Comparison of ENCODE assay signal across 12 cellular contexts in genomic region chr16:46886764-46887523, GRCh38. TPM values are rescaled to one million over a fixed set of nuclear protein-coding genes. Genes with fewer than 3 reads are reported as not detected.
DNase-seq lines count a peak whose midpoint lies in the region; ATAC-seq and TF ChIP-seq lines count a peak whose summit lies in the region.
"Had no signal": no experiment of that assay in that cellular context is flagged by ENCODE, and none has a peak within 500 bp of the region (broad histone marks: within the 10 kb centered on the region; RNA-seq: fewer than 3 reads in every experiment).

No MANE protein-coding gene starts in this region.

- peak overlapping the region; percentile 73 for H3K27ac Mint-ChIP-seq in Calu3 (ENCODE audit: unreplicated experiment)
- H3K27ac Mint-ChIP-seq: activated CD8-positive, alpha-beta T cell treated with anti-CD3 and anti-CD28 coated beads, Interleukin-2, amount 10 ng/mL, durations not matched to agents 7 days and 5 days had no signal

- peaks cover 58% of the 10 kb centered on the region for H3K4me1 Mint-ChIP-seq in Calu3 (ENCODE audit: low read depth, unreplicated experiment)

- TF ChIP-seq CTCF in Calu3 (IDR thresholded peaks at IDR 0.05; ENCODE audit: unreplicated experiment) (no peak), psoas muscle (IDR thresholded peaks at IDR 0.05) (no peak)

- ATAC-seq in psoas muscle (no peak), GM18519 (IDR thresholded peaks at IDR 0.05; ENCODE audit: low FRiP score, unreplicated experiment) (no peak)
- no peak for ATAC-seq in stimulated activated naive CD8-positive, alpha-beta T cell treated with anti-CD3 and anti-CD28 coated beads, Interleukin-15, Interleukin-2, amounts not matched to agents 100 U/mL and 50 U/mL, for 24 hours
- ATAC-seq: activated CD8-positive, alpha-beta T cell treated with anti-CD3 and anti-CD28 coated beads, Interleukin-2, amount 10 ng/mL, durations not matched to agents 7 days and 5 days had no signal

- 50 to 67% (median 67%) methylated on average over 16 of the region's 16 CpGs for WGBS in psoas muscle, 3 donors

- H3K4me1 ChIP-seq in adipocyte (ENCODE audit: control insufficient read depth, insufficient read depth, low read length) (peaks cover 66% of the 10 kb centered on the region), iPS-20b (ENCODE audit: insufficient read depth, low read length) (peaks cover 30% of the 10 kb centered on the region), psoas muscle (peaks cover 36% of the 10 kb centered on the region)

- no peaks in the 10 kb centered on the region for H3K27me3 Mint-ChIP-seq in Calu3 (ENCODE audit: unreplicated experiment)

- H3K27ac ChIP-seq in iPS-20b (ENCODE audit: low read length) (no peak overlapping the region), psoas muscle (peak overlapping the region; percentile 86)

- H3K9me3 ChIP-seq in adipocyte (ENCODE audit: control insufficient read depth, low read length): no peaks in the 10 kb centered on the region
- no peaks in the 10 kb centered on the region for H3K9me3 ChIP-seq in iPS-20b (ENCODE audit: insufficient read depth, low read depth, low read length)
- no peaks in the 10 kb centered on the region for H3K9me3 ChIP-seq in psoas muscle
- H3K9me3 ChIP-seq: heart left ventricle had no signal

- DNase-seq in Calu3 (no peak), adipocyte (ENCODE audit: low read depth) (no peak), psoas muscle (no peak), H4 (ENCODE audit: low spot score) (no peak), D341Med (ENCODE audit: low spot score) (no peak)
- no peak for DNase-seq in stimulated activated naive CD8-positive, alpha-beta T cell treated with anti-CD3 and anti-CD28 coated beads, Interleukin-15, Interleukin-2, amounts not matched to agents 100 U/mL and 50 U/mL, for 24 hours
- DNase-seq: activated CD8-positive, alpha-beta T cell treated with anti-CD3 and anti-CD28 coated beads, Interleukin-2, amount 10 ng/mL, durations not matched to agents 7 days and 5 days; activated effector memory CD4-positive, alpha-beta T cell treated with Interleukin-2 at 50 U/mL for 16 hours; NCI-H2081 treated with DMSO at 0.1 percent for 48 hours had no signal

- H3K36me3 Mint-ChIP-seq in Calu3 (ENCODE audit: insufficient read depth, unreplicated experiment): peaks cover 61% of the 10 kb centered on the region

- H3K4me3 ChIP-seq in adipocyte (ENCODE audit: low read length) (peak overlapping the region; percentile 92), iPS-20b (ENCODE audit: low read length) (peak overlapping the region; percentile 92; the same call in 1 of the 2 replicates), psoas muscle (peak overlapping the region; percentile 38)

- CTCF ChIA-PET in Calu3 (lab: Charles Lee): interaction anchor here (0.6 to 2.7 kb wide), 3 partner anchors 33 to 1606 kb away, joined by 3 to 10 read pairs (median 3); no protein-coding TSS in a partner anchor

- BruUV-seq in Calu3 (replicated peaks; lab: Mats Ljungman, UMichigan): no TSS peak

- peak overlapping the region; percentile 93 for H3K9ac ChIP-seq in adipocyte (ENCODE audit: low read length)
- peak overlapping the region; percentile 81; the same call in 1 of the 2 replicates for H3K9ac ChIP-seq in iPS-20b (ENCODE audit: low read depth, low read length)

- H3K27me3 ChIP-seq in adipocyte (replicated peaks; ENCODE audit: control insufficient read depth, insufficient read depth, low read length) (no peaks in the 10 kb centered on the region), iPS-20b (ENCODE audit: insufficient read depth, low read length) (peaks cover 9% of the 10 kb centered on the region; the same call in 1 of the 2 replicates), psoas muscle (ENCODE audit: insufficient read depth in 3 of 3, low read length in 2 of 3) (no peaks in the 10 kb centered on the region)
- H3K27me3 ChIP-seq: heart left ventricle had no signal

- peak overlapping the region; percentile 82 for H3K4me3 Mint-ChIP-seq in Calu3 (ENCODE audit: low read depth, unreplicated experiment)
- H3K4me3 Mint-ChIP-seq: activated CD8-positive, alpha-beta T cell treated with anti-CD3 and anti-CD28 coated beads, Interleukin-2, amount 10 ng/mL, durations not matched to agents 7 days and 5 days had no signal

- no peaks in the 10 kb centered on the region for H3K9me3 Mint-ChIP-seq in Calu3 (ENCODE audit: low read depth, unreplicated experiment)

- H3K36me3 ChIP-seq in adipocyte (ENCODE audit: control insufficient read depth, insufficient read depth, low read length, severe bottlenecking) (peaks cover 9% of the 10 kb centered on the region), iPS-20b (ENCODE audit: insufficient read depth, low read depth, low read length) (peaks cover 44% of the 10 kb centered on the region), psoas muscle (ENCODE audit: insufficient read depth in 1 of 2, low read depth in 1 of 2) (no peaks in the 10 kb centered on the region)
- H3K36me3 ChIP-seq: heart left ventricle had no signal

- intact Hi-C loops in Calu3 (cut with micrococcal nuclease; ENCODE audit: unreplicated experiment): no loop called here
- intact Hi-C loops in psoas muscle (cut with DNase I): no loop called here

RNA-seq across cellular contexts. Expression of gene GPT2, which starts 2.8 kb away (rescaled TPM):
- 63.2 and 68.9 TPM in 2 replicates for total RNA-seq in Calu3 (2022)
- total RNA-seq in psoas muscle: 100 to 1,000 TPM in 1 of 4 donors, 10 to 100 TPM in 3; 27.7 to 110 (median 65.3) TPM
- 10 to 100 TPM; 25.7 to 52.5 (median 41.1) TPM for polyA plus RNA-seq in psoas muscle
- total RNA-seq in H4 (2014; rRNA removed; shearing (Covaris generic)): 24.1 and 35.2 TPM in 2 replicates

RNA-seq across cellular contexts. Expression of gene C16orf87, which starts 56.0 kb away (rescaled TPM):
- total RNA-seq in Calu3 (2022) (11.6 and 11.7 TPM in 2 replicates), psoas muscle (10 to 100 TPM; 18.2 to 29.4 (median 24.4) TPM)
- polyA plus RNA-seq in psoas muscle: 10 to 100 TPM in 1 of 3 donors, 1 to 10 TPM in 2; 5.8 to 23.4 (median 8.1) TPM
- 10.4 and 11.5 TPM in 2 replicates for total RNA-seq in H4 (2014; rRNA removed; shearing (Covaris generic))

Comparison
In these comparisons a context has a peak if more than half of its experiments do, and no peak if none do; other contexts are left out.
1. H3K4me3 ChIP-seq: peak in every context shown above with its lines; median percentile 92 in adipocyte; 92 in iPS-20b; 38 in psoas muscle.